ENCODE assay signal across 24 cellular contexts in the genomic region with DNA sequence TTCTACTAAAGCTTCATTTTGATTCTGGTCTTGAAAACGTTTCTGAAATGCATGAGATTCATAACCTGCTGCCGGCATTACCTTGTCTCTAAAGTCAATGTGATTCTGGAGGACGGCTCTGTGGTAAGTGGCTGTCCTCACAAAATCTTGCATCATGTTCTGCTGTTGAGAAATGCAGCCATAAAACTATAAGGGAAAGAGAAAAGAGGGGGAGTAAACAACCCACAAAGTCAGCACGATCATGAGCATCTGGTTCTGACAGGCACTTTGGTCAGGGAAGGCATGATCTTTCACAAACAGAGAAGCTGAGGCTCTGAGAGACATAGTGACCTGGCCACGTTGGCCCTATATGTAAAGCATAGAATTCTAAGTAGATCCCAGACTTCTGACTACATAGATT.
"Had no signal": no experiment of that assay in that cellular context is flagged by ENCODE, and none has a peak within 500 bp of the region (broad histone marks: within the 10 kb centered on the region; RNA-seq: fewer than 3 reads in every experiment).

No MANE protein-coding gene starts in this region.

- H3K4me3 ChIP-seq: colonic mucosa, dorsolateral prefrontal cortex, gastrocnemius medialis, psoas muscle, right atrium auricular region, tibial artery had no signal

- DNase-seq: activated B cell treated with CpG ODN at 0.5 μM for 24 hours; activated CD4-positive, alpha-beta T cell treated with anti-CD3 and anti-CD28 coated beads for 36 hours; activated CD4-positive, alpha-beta T cell treated with anti-CD3 and anti-CD28 coated beads, Interleukin-2, amount 50 U/mL, for 48 hours; activated CD8-positive, alpha-beta memory T cell treated with anti-CD3 and anti-CD28 coated beads, Interleukin-2, amount 50 U/mL, for 48 hours; activated naive CD4-positive, alpha-beta T cell treated with Interleukin-2 at 50 U/mL for 16 hours; activated naive CD8-positive, alpha-beta T cell treated with anti-CD3 and anti-CD28 coated beads, Interleukin-2, amount 10 ng/mL, durations not matched to agents 7 days and 5 days; activated T-cell treated with anti-CD3 and anti-CD28 coated beads, Interleukin-2, amount 50 U/mL, for 4 hours; amniotic stem cell; colonic mucosa; dorsolateral prefrontal cortex; effector memory CD8-positive, alpha-beta T cell; gastrocnemius medialis; head of caudate nucleus; hypothalamus; midbrain; psoas muscle; stimulated activated CD4-positive, alpha-beta T cell treated with anti-CD3 and anti-CD28 coated beads, Interleukin-4, amount 100 ng/mL, for 4 hours; T1000; tibial artery had no signal

- H3K4me1 ChIP-seq: colonic mucosa, gastrocnemius medialis, psoas muscle, right atrium auricular region, tibial artery had no signal

- H3K27ac ChIP-seq: colonic mucosa, dorsolateral prefrontal cortex, gastrocnemius medialis, psoas muscle, right atrium auricular region, tibial artery had no signal

- H3K9me3 ChIP-seq: colonic mucosa, gastrocnemius medialis, psoas muscle, right atrium auricular region, tibial artery had no signal

- H3K27me3 Mint-ChIP-seq: activated B cell treated with CpG ODN at 0.5 μM for 24 hours; activated naive CD8-positive, alpha-beta T cell treated with anti-CD3 and anti-CD28 coated beads, Interleukin-2, amount 10 ng/mL, durations not matched to agents 7 days and 5 days; stimulated activated naive CD8-positive, alpha-beta T cell treated with anti-CD3 and anti-CD28 coated beads, Interleukin-15, Interleukin-2, amounts not matched to agents 100 ng/mL and 50 ng/mL, for 24 hours had no signal

- H3K36me3 ChIP-seq: colonic mucosa, gastrocnemius medialis, right atrium auricular region, tibial artery had no signal

- ATAC-seq: activated CD4-positive, alpha-beta T cell treated with anti-CD3 and anti-CD28 coated beads for 36 hours; activated T-cell treated with anti-CD3 and anti-CD28 coated beads, Interleukin-2, amount 50 U/mL, for 4 hours; effector memory CD8-positive, alpha-beta T cell; esophagus mucosa; gastrocnemius medialis; natural killer cell treated with Interleukin-12 subunit alpha and Interleukin-12 subunit beta and Interleukin-15 and Interleukin-18, amount 100 ng/mL, for 72 hours; psoas muscle had no signal

- H3K4me1 Mint-ChIP-seq: activated B cell treated with CpG ODN at 0.5 μM for 24 hours; activated CD4-positive, alpha-beta T cell treated with anti-CD3 and anti-CD28 coated beads for 36 hours; activated naive CD8-positive, alpha-beta T cell treated with anti-CD3 and anti-CD28 coated beads, Interleukin-2, amount 10 ng/mL, durations not matched to agents 7 days and 5 days had no signal

- H3K36me3 Mint-ChIP-seq: activated naive CD8-positive, alpha-beta T cell treated with anti-CD3 and anti-CD28 coated beads, Interleukin-2, amount 10 ng/mL, durations not matched to agents 7 days and 5 days; natural killer cell treated with Interleukin-12 subunit alpha and Interleukin-12 subunit beta and Interleukin-15 and Interleukin-18, amount 100 ng/mL, for 72 hours had no signal

- H3K27ac Mint-ChIP-seq: activated B cell treated with CpG ODN at 0.5 μM for 24 hours; activated CD4-positive, alpha-beta T cell treated with anti-CD3 and anti-CD28 coated beads for 36 hours; activated naive CD8-positive, alpha-beta T cell treated with anti-CD3 and anti-CD28 coated beads, Interleukin-2, amount 10 ng/mL, durations not matched to agents 7 days and 5 days; activated T-helper 2 cell treated with anti-CD3 and anti-CD28 coated beads, Interferon-gamma antibody, Interleukin-2, Interleukin-4, amounts not matched to agents 10 μg/mL and 5 μg/mL and 100 μg/mL, durations not matched to agents 14 hours and 24 hours and 36 hours; effector memory CD8-positive, alpha-beta T cell; natural killer cell treated with Interleukin-12 subunit alpha and Interleukin-12 subunit beta and Interleukin-15 and Interleukin-18, amount 100 ng/mL, for 72 hours; stimulated activated naive CD8-positive, alpha-beta T cell treated with anti-CD3 and anti-CD28 coated beads, Interleukin-15, Interleukin-2, amounts not matched to agents 100 ng/mL and 50 ng/mL, for 24 hours had no signal

- H3K27me3 ChIP-seq: colonic mucosa, dorsolateral prefrontal cortex, gastrocnemius medialis, right atrium auricular region, tibial artery had no signal

- H3K9me3 Mint-ChIP-seq: activated naive CD8-positive, alpha-beta T cell treated with anti-CD3 and anti-CD28 coated beads, Interleukin-2, amount 10 ng/mL, durations not matched to agents 7 days and 5 days; activated T-helper 2 cell treated with anti-CD3 and anti-CD28 coated beads, Interferon-gamma antibody, Interleukin-2, Interleukin-4, amounts not matched to agents 10 μg/mL and 5 μg/mL and 100 μg/mL, durations not matched to agents 14 hours and 24 hours and 36 hours; stimulated activated naive CD8-positive, alpha-beta T cell treated with anti-CD3 and anti-CD28 coated beads, Interleukin-15, Interleukin-2, amounts not matched to agents 100 ng/mL and 50 ng/mL, for 24 hours had no signal

- H3K4me3 Mint-ChIP-seq: activated B cell treated with CpG ODN at 0.5 μM for 24 hours; activated CD4-positive, alpha-beta T cell treated with anti-CD3 and anti-CD28 coated beads for 36 hours; activated naive CD8-positive, alpha-beta T cell treated with anti-CD3 and anti-CD28 coated beads, Interleukin-2, amount 10 ng/mL, durations not matched to agents 7 days and 5 days; activated T-cell treated with anti-CD3 and anti-CD28 coated beads, Interleukin-2, amount 50 U/mL, for 4 hours; effector memory CD8-positive, alpha-beta T cell; natural killer cell treated with Interleukin-12 subunit alpha and Interleukin-12 subunit beta and Interleukin-15 and Interleukin-18, amount 100 ng/mL, for 72 hours; stimulated activated naive CD8-positive, alpha-beta T cell treated with anti-CD3 and anti-CD28 coated beads, Interleukin-15, Interleukin-2, amounts not matched to agents 100 ng/mL and 50 ng/mL, for 24 hours had no signal
